In the genomic region with DNA sequence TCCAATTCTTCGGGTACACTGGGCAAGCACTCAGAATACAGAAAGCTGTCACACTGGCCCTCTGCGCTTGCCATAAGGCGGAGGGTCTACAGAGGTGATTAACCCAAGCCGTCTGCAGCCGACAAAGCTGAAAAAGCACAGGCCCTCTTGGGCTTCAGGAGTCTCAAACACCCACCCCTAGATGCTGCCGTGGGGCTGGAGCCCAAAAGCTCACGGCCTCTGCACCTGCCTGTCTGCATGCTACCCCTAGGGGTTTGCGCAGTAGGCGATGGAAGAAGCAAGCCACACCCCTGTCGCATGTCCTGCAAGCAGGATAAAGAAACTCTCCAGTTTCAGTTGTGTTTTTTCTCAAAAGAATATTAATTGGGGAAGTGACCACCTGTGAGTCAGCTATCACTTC, we compare ENCODE assay signal across 20 cellular contexts.
A peak's percentile ranks its signal among the peaks of the same experiment; 100 is the strongest.
DNase-seq lines count a peak whose midpoint lies in the region; ATAC-seq, FAIRE-seq and TF ChIP-seq lines count a peak whose summit lies in the region.
"Had no signal": no experiment of that assay in that cellular context is flagged by ENCODE, and none has a peak within 500 bp of the region (broad histone marks: within the 10 kb centered on the region; RNA-seq: fewer than 3 reads in every experiment).

No MANE protein-coding gene starts in this region.

- no peak overlapping the region for H2BK12ac ChIP-seq in neuronal stem cell (ENCODE audit: low read length)

- POLR2A ChIA-PET in GM12878 (lab: Charles Lee) = no interaction called here

- no peak overlapping the region for H2BK120ac ChIP-seq in neuronal stem cell (ENCODE audit: low read depth, low read length)

- TF ChIP-seq CTCF in GM23338 (conservative IDR thresholded peaks at IDR 0.05; ENCODE audit: low read depth in 2 of 2) = no peak
- TF ChIP-seq CTCF in GM12878 (IDR thresholded peaks at IDR 0.05 in 2 of 3, conservative IDR thresholded peaks at IDR 0.05 in 1 of 3; ENCODE audit: control insufficient read depth in 2 of 3, extremely low read depth in 1 of 3, insufficient read depth in 1 of 3, low read depth in 3 of 3, low read length in 3 of 3) = no peak

- H3K36me3 ChIP-seq in GM23338 (ENCODE audit: insufficient read depth) = no peaks in the 10 kb centered on the region
- H3K36me3 ChIP-seq in GM12878 (ENCODE audit: control insufficient read depth in 2 of 2, insufficient read depth in 2 of 2, low read length in 1 of 2) = no peaks in the 10 kb centered on the region
- no peaks in the 10 kb centered on the region for H3K36me3 ChIP-seq in neuronal stem cell (replicated peaks in 1 of 2; ENCODE audit: control insufficient read depth in 2 of 2, insufficient read depth in 2 of 2, low read length in 2 of 2)
- H3K36me3 ChIP-seq in GM23248 (ENCODE audit: low read depth) = no peaks in the 10 kb centered on the region
- H3K36me3 ChIP-seq: BE2C had no signal

- H3K4me1 ChIP-seq in GM23338 (ENCODE audit: insufficient read depth) (peaks cover 34% of the 10 kb centered on the region), GM12878 (ENCODE audit: control insufficient read depth, insufficient read depth, low read length) (no peaks in the 10 kb centered on the region), neuronal stem cell (ENCODE audit: control insufficient read depth in 2 of 2, insufficient read depth in 1 of 2, low read depth in 1 of 2, low read length in 2 of 2) (peaks cover 0 to 4% of the 10 kb centered on the region in 2 donors), GM23248 (ENCODE audit: insufficient read depth) (0 out of 2 replicates have a peak, but pooled peaks cover 6% of the 10 kb centered on the region)
- H3K4me1 ChIP-seq: BE2C had no signal

- RAD21 ChIA-PET in GM12878 (lab: Charles Lee; ENCODE audit: unreplicated experiment) = no interaction called here

- in situ Hi-C loops in GM12878 (cut with MboI) (no loop called here), GM23248 (cut with MboI) (no loop called here)

- TF ChIP-seq POLR2A in GM12878 (IDR thresholded peaks at IDR 0.05; ENCODE audit: low read depth, low read length) = no peak

- H3K4ac ChIP-seq in neuronal stem cell (ENCODE audit: low read length) = no peak overlapping the region

- ATAC-seq in GM23338 (peak; percentile 50; the same call in 2 of the 3 replicates), GM12878 (peak; percentile 83)

- H3K79me2 ChIP-seq in GM23338 (replicated peaks; ENCODE audit: insufficient read depth) (no peaks in the 10 kb centered on the region), GM12878 (ENCODE audit: control insufficient read depth, insufficient read depth, low read length) (no peaks in the 10 kb centered on the region), GM23248 (ENCODE audit: insufficient read depth) (no peaks in the 10 kb centered on the region)

- H3K79me1 ChIP-seq in neuronal stem cell (ENCODE audit: low read depth, low read length) = no peaks in the 10 kb centered on the region

- H3K27me3 Mint-ChIP-seq in GM23338 (ENCODE audit: insufficient read depth, low read depth, poor library complexity) = no peaks in the 10 kb centered on the region
- H3K27me3 Mint-ChIP-seq: CD4-positive, alpha-beta T cell had no signal

- SMC1A ChIA-PET in GM12878 (lab: Charles Lee; ENCODE audit: uncharacterized antibody, unreplicated experiment) = no interaction called here

- no peak for TF ChIP-seq EP300 in GM12878 (IDR thresholded peaks at IDR 0.05; ENCODE audit: borderline replicate concordance in 1 of 2, control insufficient read depth in 1 of 2, low read depth in 2 of 2, low read length in 2 of 2)

- no peak overlapping the region for H3K4me3 ChIP-seq in GM23338
- H3K4me3 ChIP-seq in GM12878 = no peak overlapping the region
- no peak overlapping the region for H3K4me3 ChIP-seq in neuronal stem cell (ENCODE audit: low read length in 2 of 2)
- no peak overlapping the region for H3K4me3 ChIP-seq in GM23248

- TF ChIP-seq RAD21 in GM12878 (IDR thresholded peaks at IDR 0.05; ENCODE audit: insufficient read depth, low read depth, low read length) = no peak

- WGBS in GM12878 (ENCODE audit: insufficient coverage, insufficient replicate concordance, low lambda C conversion rate, missing lambda C conversion rate) = 62% methylated on average over 10 of the region's 10 CpGs
- WGBS in neuronal stem cell (ENCODE audit: extremely low coverage in 2 of 2, insufficient read length in 2 of 2, insufficient replicate concordance in 1 of 2), 2 donors = no CpG with 5 or more reads among the region's 10 CpGs
- WGBS in GM23248 (ENCODE audit: low coverage in 1 of 2, low lambda C conversion rate in 2 of 2, missing lambda C conversion rate in 2 of 2), 2 experiments = 75 to 79% methylated on average over 10 of the region's 10 CpGs

- no peaks in the 10 kb centered on the region for H3K36me3 Mint-ChIP-seq in GM23338 (ENCODE audit: low read depth)

- no peak for DNase-seq in GM23338 (ENCODE audit: low spot score)
- DNase-seq in GM12878 (ENCODE audit: low read depth, low spot score) = no peak
- no peak for DNase-seq in neuronal stem cell (ENCODE audit: low spot score)
- DNase-seq in NCI-H774 (lab: John Stamatoyannopoulos, UW) = no peak
- DNase-seq in activated CD4-positive, alpha-beta T cell treated with anti-CD3 and anti-CD28 coated beads for 48 hours = no peak
- DNase-seq in T1000 (lab: John Stamatoyannopoulos, UW) = no peak
- DNase-seq in GM23248 = no peak
- DNase-seq: ACHN; BE2C; C1 segment of cervical spinal cord; Calu3; CD4-positive, alpha-beta T cell; DMS79 treated with DMSO at 0.1 percent for 48 hours; GF-D8; HCEC 1CT had no signal

- H3K4me2 ChIP-seq in GM23338 (no peak overlapping the region), GM12878 (ENCODE audit: control insufficient read depth, insufficient read depth) (no peak overlapping the region), neuronal stem cell (ENCODE audit: insufficient read depth, low read length, poor library complexity, severe bottlenecking) (no peak overlapping the region), GM23248 (ENCODE audit: unreplicated experiment) (no peak overlapping the region)

- H3K4me3 Mint-ChIP-seq in GM23338 = no peak overlapping the region
- H3K4me3 Mint-ChIP-seq: CD4-positive, alpha-beta T cell had no signal

- H3K9me3 ChIP-seq in GM12878 (replicated peaks; ENCODE audit: control insufficient read depth, insufficient read depth, low read length) (no peaks in the 10 kb centered on the region), neuronal stem cell (replicated peaks in 1 of 2; ENCODE audit: control insufficient read depth in 2 of 2, insufficient read depth in 1 of 2, low read depth in 1 of 2, low read length in 2 of 2) (no peaks in the 10 kb centered on the region), GM23248 (ENCODE audit: low read depth) (no peaks in the 10 kb centered on the region)
- H3K9me3 ChIP-seq: BE2C had no signal

- H2AFZ ChIP-seq in GM23338 (peak overlapping the region; percentile 24), GM12878 (ENCODE audit: control insufficient read depth, low read depth, low read length) (no peak overlapping the region), neuronal stem cell (ENCODE audit: low read length) (no peak overlapping the region), GM23248 (no peak overlapping the region)

- H3K9ac ChIP-seq in GM12878 (ENCODE audit: control insufficient read depth, insufficient read depth, low read length) = no peak overlapping the region
- no peak overlapping the region for H3K9ac ChIP-seq in neuronal stem cell (ENCODE audit: low read depth, low read length, poor library complexity)
- no peak overlapping the region for H3K9ac ChIP-seq in GM23248

- H3K27ac ChIP-seq in GM23338 (ENCODE audit: low read depth) (no peak overlapping the region), GM12878 (ENCODE audit: control insufficient read depth, insufficient read depth) (no peak overlapping the region), neuronal stem cell (replicated peaks; ENCODE audit: low read length) (no peak overlapping the region), GM23248 (no peak overlapping the region)
- H3K27ac ChIP-seq: HL-60 had no signal

- H2BK15ac ChIP-seq in neuronal stem cell (ENCODE audit: low read length) = peak overlapping the region; percentile 30

- no peak overlapping the region for H3K23ac ChIP-seq in neuronal stem cell (ENCODE audit: low read depth, low read length, poor library complexity)

- intact Hi-C loops in GM12878 (cut with micrococcal nuclease; ENCODE audit: unreplicated experiment) = no loop called here

- no peaks in the 10 kb centered on the region for H3F3A ChIP-seq in GM23338 (replicated peaks; ENCODE audit: low read depth)
- H3F3A ChIP-seq in GM23248 (ENCODE audit: insufficient read depth) = no peaks in the 10 kb centered on the region

- no peaks in the 10 kb centered on the region for H3K9me3 Mint-ChIP-seq in GM23338
- H3K9me3 Mint-ChIP-seq: CD4-positive, alpha-beta T cell had no signal

- no peaks in the 10 kb centered on the region for H3K27me3 ChIP-seq in GM23338 (ENCODE audit: insufficient read depth)
- H3K27me3 ChIP-seq in GM12878 (replicated peaks in 1 of 2; ENCODE audit: control insufficient read depth in 2 of 2, insufficient read depth in 2 of 2, low read length in 1 of 2) = no peaks in the 10 kb centered on the region
- no peaks in the 10 kb centered on the region for H3K27me3 ChIP-seq in neuronal stem cell (ENCODE audit: control insufficient read depth in 3 of 3, insufficient read depth in 3 of 3, low read depth in 1 of 3, low read length in 3 of 3)
- no peaks in the 10 kb centered on the region for H3K27me3 ChIP-seq in GM23248 (replicated peaks; ENCODE audit: insufficient read depth)
- H3K27me3 ChIP-seq: BE2C had no signal

- peak overlapping the region; percentile 19 for H2AK5ac ChIP-seq in neuronal stem cell (ENCODE audit: low read depth, low read length)

- H3K14ac ChIP-seq in neuronal stem cell (ENCODE audit: low read length) = no peak overlapping the region

- no TSS peak for BruUV-seq in GM12878 (replicated peaks; lab: Mats Ljungman, UMichigan)

- H3K4me1 Mint-ChIP-seq in GM23338 = peaks cover 43% of the 10 kb centered on the region

- no peak for FAIRE-seq in GM12878 (lab: Jason Lieb, UNC)
- FAIRE-seq: A204.1, GM12891, GM19239, H54 had no signal

- H4K20me1 ChIP-seq in GM23338 (replicated peaks; ENCODE audit: insufficient read depth) (no peaks in the 10 kb centered on the region), GM12878 (ENCODE audit: control insufficient read depth, insufficient read depth) (no peaks in the 10 kb centered on the region), GM23248 (ENCODE audit: insufficient read depth) (no peaks in the 10 kb centered on the region)

- no peak overlapping the region for H3K27ac Mint-ChIP-seq in GM23338
- H3K27ac Mint-ChIP-seq: CD4-positive, alpha-beta T cell had no signal

- H4K91ac ChIP-seq in neuronal stem cell (ENCODE audit: low read depth, low read length, poor library complexity) = no peak overlapping the region

- CTCF ChIA-PET in GM12878 (lab: Yijun Ruan, JAX) = no interaction called here

- H3K18ac ChIP-seq in neuronal stem cell (ENCODE audit: low read length) = no peak overlapping the region

- peak overlapping the region; percentile 79 for H2BK5ac ChIP-seq in neuronal stem cell (ENCODE audit: low read length)

- H3K9me2 ChIP-seq in GM23338 (ENCODE audit: insufficient read depth) (no peaks in the 10 kb centered on the region), GM23248 (ENCODE audit: insufficient read depth) (no peaks in the 10 kb centered on the region)

- H4K8ac ChIP-seq in neuronal stem cell (ENCODE audit: low read depth, low read length) = no peak overlapping the region

TF ChIP-seq in GM23338, 12 proteins besides CTCF, POLR2A, EP300 and RAD21 (continues in another document):
- no peak for TF ChIP-seq CREB1 (CRISPR knock-in tag; IDR thresholded peaks at IDR 0.05; ENCODE audit: low read depth)
